ENCODE assay signal across 11 cellular contexts in genomic region chr3:80771085-80771484, GRCh38.
DNase-seq lines count a peak whose midpoint lies in the region; ATAC-seq and TF ChIP-seq lines count a peak whose summit lies in the region.
"Had no signal": no experiment of that assay in that cellular context is flagged by ENCODE, and none has a peak within 500 bp of the region (broad histone marks: within the 10 kb centered on the region; RNA-seq: fewer than 3 reads in every experiment).

No MANE protein-coding gene starts in this region.

- peaks cover 8% of the 10 kb centered on the region for H3K36me3 Mint-ChIP-seq in natural killer cell

- DNase-seq in GF-D8 (lab: John Stamatoyannopoulos, UW) (peak; percentile 81), LNCaP clone FGC (ENCODE audit: low read depth) (no peak), amniotic epithelial cell (ENCODE audit: low read depth) (peak; percentile 4), natural killer cell (no peak), GOT3 (lab: John Stamatoyannopoulos, UW) (no peak), DMS153 treated with DMSO at 0.1 percent for 48 hours (lab: John Stamatoyannopoulos, UW; ENCODE audit: unreplicated experiment) (no peak)
- DNase-seq: activated CD4-positive, alpha-beta T cell treated with anti-CD3 and anti-CD28 coated beads for 36 hours; stimulated activated CD4-positive, alpha-beta T cell treated with anti-CD3 and anti-CD28 coated beads, Interleukin-15, amount 100 ng/mL, for 24 hours; substantia nigra had no signal

- H3K9me3 Mint-ChIP-seq in natural killer cell: peaks cover 2 to 7% of the 10 kb centered on the region in 2 donors

- peak overlapping the region; percentile 81 for H3K4me3 Mint-ChIP-seq in natural killer cell
- H3K4me3 Mint-ChIP-seq: activated CD4-positive, alpha-beta T cell treated with anti-CD3 and anti-CD28 coated beads for 36 hours had no signal

- H3K4me1 Mint-ChIP-seq in natural killer cell: no peaks in the 10 kb centered on the region
- H3K4me1 Mint-ChIP-seq: activated CD4-positive, alpha-beta T cell treated with anti-CD3 and anti-CD28 coated beads for 36 hours had no signal

- ATAC-seq in natural killer cell (peak in 1 of 3 donors; percentile 86), GM21447 (IDR thresholded peaks at IDR 0.05; ENCODE audit: unreplicated experiment) (no peak), GM18502 (IDR thresholded peaks at IDR 0.05; ENCODE audit: poor library complexity, unreplicated experiment) (no peak)
- ATAC-seq: activated CD4-positive, alpha-beta T cell treated with anti-CD3 and anti-CD28 coated beads for 36 hours had no signal

- intact Hi-C loops in natural killer cell (cut with micrococcal nuclease): no loop called here

- peak overlapping the region; percentile 40 for H3K4me3 ChIP-seq in LNCaP clone FGC (ENCODE audit: low read depth, low read length)

- no peaks in the 10 kb centered on the region for H3K27me3 Mint-ChIP-seq in natural killer cell (ENCODE audit: low read depth in 2 of 2)
- H3K27me3 Mint-ChIP-seq: activated CD4-positive, alpha-beta T cell treated with anti-CD3 and anti-CD28 coated beads for 36 hours had no signal

- TF ChIP-seq CTCF in LNCaP clone FGC (IDR thresholded peaks at IDR 0.05; ENCODE audit: control insufficient read depth, extremely low read depth, insufficient read depth) (no peak), natural killer cell (IDR thresholded peaks at IDR 0.05) (no peak)

- peak overlapping the region in 1 of 2 donors; percentile 86 for H3K27ac Mint-ChIP-seq in natural killer cell
- H3K27ac Mint-ChIP-seq: activated CD4-positive, alpha-beta T cell treated with anti-CD3 and anti-CD28 coated beads for 36 hours had no signal

Comparison
In these comparisons a context has a peak if more than half of its experiments do, and no peak if none do; other contexts are left out.
1. DNase-seq: peak in GF-D8 (single experiment) and amniotic epithelial cell (single experiment); none in LNCaP clone FGC (single experiment), natural killer cell (single experiment), GOT3 (single experiment) and DMS153 treated with DMSO at 0.1 percent for 48 hours (single experiment).